11 cellular contexts compared by ENCODE assay signal in the genomic region with DNA sequence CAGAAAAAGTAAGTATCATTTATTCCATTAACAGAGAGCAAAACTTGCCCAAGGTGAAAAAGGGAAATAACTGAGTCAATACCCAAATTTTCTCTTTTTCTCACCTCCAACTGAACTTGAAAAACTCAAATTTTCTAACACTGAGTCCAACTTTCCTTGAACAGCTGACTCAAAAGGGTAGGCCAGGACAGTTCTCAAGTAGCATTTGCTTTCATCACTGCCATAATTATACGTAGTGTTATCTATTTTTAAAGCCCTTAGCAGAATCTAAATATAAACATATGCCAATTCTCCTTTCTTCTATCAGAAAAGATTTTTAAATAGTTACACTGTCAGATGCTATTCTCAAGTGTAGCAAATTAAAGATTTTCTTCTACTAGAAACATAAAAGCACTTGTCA. TPM values are rescaled to one million over a fixed set of nuclear protein-coding genes. Genes with fewer than 3 reads are reported as not detected.
DNase-seq lines count a peak whose midpoint lies in the region; TF ChIP-seq lines count a peak whose summit lies in the region.
"Had no signal": no experiment of that assay in that cellular context is flagged by ENCODE, and none has a peak within 500 bp of the region (broad histone marks: within the 10 kb centered on the region; RNA-seq: fewer than 3 reads in every experiment).

No MANE protein-coding gene starts in this region.

- POLR2A ChIA-PET in OCI-LY7 (lab: Charles Lee), result no interaction called here

- H4K20me1 ChIP-seq in OCI-LY7 (ENCODE audit: insufficient read depth, low read length) (0 out of 2 replicates have a peak, but pooled peaks cover 5% of the 10 kb centered on the region), osteoblast (ENCODE audit: insufficient read depth, low read length) (peaks cover 15% of the 10 kb centered on the region)

- intact Hi-C loops in activated CD4-positive, alpha-beta T cell treated with anti-CD3 and anti-CD28 coated beads, Interleukin-2, amount 10 ng/mL, durations not matched to agents 24 days and 14 days (cut with micrococcal nuclease), result loop anchor here (5.0 to 10.0 kb wide), 3 partner anchors 112 to 1280 kb away; partner anchors contain the start of genes FRY and RFC3
- intact Hi-C loops in OCI-LY7 (cut with micrococcal nuclease; ENCODE audit: unreplicated experiment), result loop anchor here (5.0 kb wide), 1 partner anchor 47 kb away; no protein-coding TSS in a partner anchor

- H3K4me2 ChIP-seq in OCI-LY7 (ENCODE audit: low read length) (peak overlapping the region; percentile 14), osteoblast (ENCODE audit: insufficient read depth, low read length) (peak overlapping the region; percentile 5)

- H3K4me3 ChIP-seq in OCI-LY7 (ENCODE audit: low read depth, low read length, poor library complexity, severe bottlenecking) (no peak overlapping the region), endocrine pancreas (ENCODE audit: control insufficient read depth, insufficient read depth, low read length) (peak overlapping the region; percentile 49), osteoblast (ENCODE audit: insufficient read depth, low read length) (no peak overlapping the region)

- TF ChIP-seq CTCF in OCI-LY7 (conservative IDR thresholded peaks at IDR 0.05; ENCODE audit: low read length), result no peak
- TF ChIP-seq CTCF in osteoblast (IDR thresholded peaks at IDR 0.05; ENCODE audit: extremely low read depth, low read depth, low read length), result no peak

- no peak overlapping the region for H3K9ac ChIP-seq in endocrine pancreas (ENCODE audit: control insufficient read depth, insufficient read depth, low read length)

- H3K27me3 ChIP-seq in endocrine pancreas (ENCODE audit: control insufficient read depth, insufficient read depth, low read length) (no peaks in the 10 kb centered on the region), osteoblast (ENCODE audit: insufficient read depth, low read length) (no peaks in the 10 kb centered on the region)

- peaks cover 12% of the 10 kb centered on the region for H3K9me3 Mint-ChIP-seq in activated CD4-positive, alpha-beta T cell treated with anti-CD3 and anti-CD28 coated beads, Interleukin-2, amount 10 ng/mL, durations not matched to agents 24 days and 14 days

- H3K9me3 ChIP-seq in OCI-LY7 (ENCODE audit: low read length), result peaks cover 5% of the 10 kb centered on the region; the same call in 1 of the 2 replicates
- H3K9me3 ChIP-seq in endocrine pancreas (ENCODE audit: control insufficient read depth, low read length), result no peaks in the 10 kb centered on the region
- no peaks in the 10 kb centered on the region for H3K9me3 ChIP-seq in osteoblast (ENCODE audit: low read depth, low read length)

- H3K27me3 Mint-ChIP-seq in activated CD4-positive, alpha-beta T cell treated with anti-CD3 and anti-CD28 coated beads, Interleukin-2, amount 10 ng/mL, durations not matched to agents 24 days and 14 days, result no peaks in the 10 kb centered on the region

- CTCF ChIA-PET in OCI-LY7 (lab: Charles Lee; ENCODE audit: unreplicated experiment), result no interaction called here

- DNase-seq in activated CD4-positive, alpha-beta T cell treated with anti-CD3 and anti-CD28 coated beads, Interleukin-2, amount 10 ng/mL, durations not matched to agents 24 days and 14 days, result no peak
- no peak for DNase-seq in activated CD4-positive, alpha-beta T cell treated with anti-CD3 and anti-CD28 coated beads, Interleukin-2, amount 50 U/mL, for 4 hours
- DNase-seq in OCI-LY7 (ENCODE audit: low spot score), result no peak
- DNase-seq in osteoblast (ENCODE audit: insufficient read length, low spot score, missing footprints), result no peak
- DNase-seq in stimulated activated naive CD4-positive, alpha-beta T cell treated with Interleukin-2 at 50 U/mL for 16 hours (lab: John Stamatoyannopoulos, UW), result no peak
- no peak for DNase-seq in middle frontal gyrus (ENCODE audit: extremely low spot score, low spot score)
- no peak for DNase-seq in NCI-H1417 (lab: John Stamatoyannopoulos, UW)
- DNase-seq: activated CD4-positive, alpha-beta T cell treated with anti-CD3 and anti-CD28 coated beads, Interleukin-2, amount 50 U/mL, for 1 hour; NCI-H524 treated with DMSO at 0.1 percent for 48 hours had no signal

- H3K4me1 ChIP-seq in OCI-LY7 (ENCODE audit: insufficient read depth, low read length, poor library complexity, severe bottlenecking), result peaks cover 11% of the 10 kb centered on the region
- peaks cover 27% of the 10 kb centered on the region for H3K4me1 ChIP-seq in endocrine pancreas (ENCODE audit: control insufficient read depth, insufficient read depth, low read length)
- H3K4me1 ChIP-seq in osteoblast (ENCODE audit: insufficient read depth, low read length), result peaks cover 12% of the 10 kb centered on the region

- peak overlapping the region; percentile 44 for H3K4me3 Mint-ChIP-seq in activated CD4-positive, alpha-beta T cell treated with anti-CD3 and anti-CD28 coated beads, Interleukin-2, amount 10 ng/mL, durations not matched to agents 24 days and 14 days

- peaks cover 61% of the 10 kb centered on the region for H3K4me1 Mint-ChIP-seq in activated CD4-positive, alpha-beta T cell treated with anti-CD3 and anti-CD28 coated beads, Interleukin-2, amount 10 ng/mL, durations not matched to agents 24 days and 14 days

- H3K27ac ChIP-seq in OCI-LY7 (ENCODE audit: low read depth, low read length, poor library complexity, severe bottlenecking) (no peak overlapping the region), osteoblast (ENCODE audit: low read depth, low read length) (no peak overlapping the region)
- H3K27ac ChIP-seq: HL-60 had no signal

- no TSS peak for BruUV-seq in OCI-LY7 (replicated peaks; lab: Mats Ljungman, UMichigan)

- peaks cover 37% of the 10 kb centered on the region for H3K36me3 ChIP-seq in OCI-LY7 (ENCODE audit: insufficient read depth, low read length)
- no peaks in the 10 kb centered on the region for H3K36me3 ChIP-seq in endocrine pancreas (ENCODE audit: control insufficient read depth, insufficient read depth, low read length)
- peaks cover 20% of the 10 kb centered on the region for H3K36me3 ChIP-seq in osteoblast (ENCODE audit: insufficient read depth, low read length)

- H2AFZ ChIP-seq in OCI-LY7 (ENCODE audit: low read length) (no peak overlapping the region), osteoblast (ENCODE audit: low read length) (no peak overlapping the region)

- H3K27ac Mint-ChIP-seq in activated CD4-positive, alpha-beta T cell treated with anti-CD3 and anti-CD28 coated beads, Interleukin-2, amount 10 ng/mL, durations not matched to agents 24 days and 14 days, result peak overlapping the region; percentile 55

- H3K36me3 Mint-ChIP-seq in activated CD4-positive, alpha-beta T cell treated with anti-CD3 and anti-CD28 coated beads, Interleukin-2, amount 10 ng/mL, durations not matched to agents 24 days and 14 days (ENCODE audit: low read depth), result peaks cover 58% of the 10 kb centered on the region

- no peaks in the 10 kb centered on the region for H3K9me2 ChIP-seq in OCI-LY7 (ENCODE audit: insufficient read depth, low read length)

- H3K79me2 ChIP-seq in OCI-LY7 (ENCODE audit: insufficient read depth, low read depth, low read length) (peaks cover 50% of the 10 kb centered on the region), osteoblast (ENCODE audit: insufficient read depth, low read length) (peaks cover 78% of the 10 kb centered on the region)

RNA-seq across cellular contexts. Expression of gene N4BP2L2, which starts 3.5 kb away (rescaled TPM):
- 87.5 and 88.0 TPM in 2 replicates for total RNA-seq in activated CD4-positive, alpha-beta T cell treated with anti-CD3 and anti-CD28 coated beads, Interleukin-2, amount 10 ng/mL, durations not matched to agents 24 days and 14 days
- 54.2 and 57.5 TPM in 2 replicates for total RNA-seq in OCI-LY7 (2014; rRNA removed; shearing (Covaris generic))
- total RNA-seq in OCI-LY7 (2022) (76.3 and 81.2 TPM in 2 replicates), osteoblast (178 and 183 TPM in 2 replicates)

RNA-seq across cellular contexts. Expression of gene PDS5B, which starts 51.1 kb away (rescaled TPM):
- total RNA-seq in activated CD4-positive, alpha-beta T cell treated with anti-CD3 and anti-CD28 coated beads, Interleukin-2, amount 10 ng/mL, durations not matched to agents 24 days and 14 days, result 60.3 and 70.2 TPM in 2 replicates
- total RNA-seq in OCI-LY7 (2014; rRNA removed; shearing (Covaris generic)), result 34.1 and 41.2 TPM in 2 replicates
- total RNA-seq in OCI-LY7 (2022) (70.4 and 78.6 TPM in 2 replicates), osteoblast (23.2 and 28.9 TPM in 2 replicates)
